ENCODE assay signal across 1 cellular context in genomic region chr9:3576358-3576757, GRCh38.
TF ChIP-seq lines count a peak whose summit lies in the region.

No MANE protein-coding gene starts in this region.

TF ChIP-seq in HepG2, 621 proteins besides CTCF, POLR2A, EP300 and RAD21 (continued from another document):
- TF ChIP-seq HNF1B (CRISPR knock-in tag; IDR thresholded peaks at IDR 0.05), result no peak
- TF ChIP-seq GATA4 (IDR thresholded peaks at IDR 0.05; ENCODE audit: borderline replicate concordance, low read depth), result no peak
- TF ChIP-seq ZSCAN22 (CRISPR knock-in tag; IDR thresholded peaks at IDR 0.05), result no peak
- no peak for TF ChIP-seq TMF1 (CRISPR knock-in tag; IDR thresholded peaks at IDR 0.05; ENCODE audit: low read depth)
- no peak for TF ChIP-seq MED8 (CRISPR knock-in tag; IDR thresholded peaks at IDR 0.05; ENCODE audit: insufficient replicate concordance)
- TF ChIP-seq HES4 (CRISPR knock-in tag; IDR thresholded peaks at IDR 0.05; ENCODE audit: borderline replicate concordance), result no peak
- TF ChIP-seq, protein P1, sequence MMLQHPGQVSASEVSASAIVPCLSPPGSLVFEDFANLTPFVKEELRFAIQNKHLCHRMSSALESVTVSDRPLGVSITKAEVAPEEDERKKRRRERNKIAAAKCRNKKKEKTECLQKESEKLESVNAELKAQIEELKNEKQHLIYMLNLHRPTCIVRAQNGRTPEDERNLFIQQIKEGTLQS (CRISPR knock-in tag; IDR thresholded peaks at IDR 0.05), result no peak
- TF ChIP-seq KAT2B (IDR thresholded peaks at IDR 0.05; ENCODE audit: borderline replicate concordance, low read depth, low read length), result no peak
TF ChIP-seq in HepG2: peak in this region for 0.
